9 cellular contexts compared by ENCODE assay signal in genomic region chr7:94907026-94907419, GRCh38. TPM values are rescaled to one million over a fixed set of nuclear protein-coding genes. Genes with fewer than 3 reads are reported as not detected.
DNase-seq lines count a peak whose midpoint lies in the region; ATAC-seq and TF ChIP-seq lines count a peak whose summit lies in the region.
"Had no signal": no experiment of that assay in that cellular context is flagged by ENCODE, and none has a peak within 500 bp of the region (broad histone marks: within the 10 kb centered on the region; RNA-seq: fewer than 3 reads in every experiment).

No MANE protein-coding gene starts in this region.

- H3K79me2 ChIP-seq in SK-N-SH (ENCODE audit: insufficient read depth): no peaks in the 10 kb centered on the region

- H3K4me1 Mint-ChIP-seq in naive B cell: peaks cover 9 to 20% (median 13%) of the 10 kb centered on the region in 3 donors

- ATAC-seq in SK-N-SH treated with all-trans-retinoic acid at 6 μM for 48 hours: no peak; the same call in 1 of the 3 replicates
- ATAC-seq in naive B cell (ENCODE audit: low read depth in 2 of 2): peak in 1 of 2 donors; percentile 3
- ATAC-seq in upper lobe of left lung (ENCODE audit: low FRiP score in 2 of 2): peak in 1 of 2 donors; percentile 15

- no peaks in the 10 kb centered on the region for H4K20me1 ChIP-seq in SK-N-SH (ENCODE audit: insufficient read depth)

- H3K27me3 ChIP-seq in SK-N-SH (ENCODE audit: insufficient read depth) (peaks cover 60% of the 10 kb centered on the region), upper lobe of left lung (peaks cover 0 to 5% (median 0%) of the 10 kb centered on the region in 4 donors)

- POLR2A ChIA-PET in SK-N-SH (lab: Yijun Ruan, JAX): no interaction called here

- no peaks in the 10 kb centered on the region for H3K9me2 ChIP-seq in SK-N-SH

- WGBS in SK-N-SH (ENCODE audit: low lambda C conversion rate): 91% methylated on average over 5 of the region's 5 CpGs
- 79 to 87% methylated on average over 5 of the region's 5 CpGs for WGBS in upper lobe of left lung, 2 donors

- H3K4me1 ChIP-seq in SK-N-SH (ENCODE audit: control insufficient read depth in 1 of 2, insufficient read depth in 2 of 2, low read depth in 1 of 2, low read length in 1 of 2) (peaks cover 0 to 10% of the 10 kb centered on the region in 2 experiments; a peak in 2 of 4 replicates), upper lobe of left lung (peaks cover 0 to 9% (median 4%) of the 10 kb centered on the region in 4 donors)

- H3K4me3 ChIP-seq in SK-N-SH (ENCODE audit: low read depth in 2 of 2, low read length in 1 of 2): peak overlapping the region in 1 of 2 experiments; percentile 58; a peak in 2 of 4 replicates
- peak overlapping the region; percentile 75 for H3K4me3 ChIP-seq in epithelial cell of proximal tubule (ENCODE audit: low read depth, low read length)
- peak overlapping the region in 3 of 4 donors; percentile 50 to 63 (median 62) for H3K4me3 ChIP-seq in upper lobe of left lung

- no peaks in the 10 kb centered on the region for H3K36me3 Mint-ChIP-seq in naive B cell

- peak overlapping the region in 2 of 6 donors; percentile 67 to 69 for H3K27ac Mint-ChIP-seq in naive B cell

- TF ChIP-seq EP300 in SK-N-SH (IDR thresholded peaks at IDR 0.05; ENCODE audit: borderline replicate concordance in 1 of 2, low read depth in 1 of 2, low read length in 1 of 2) (no peak), upper lobe of left lung (IDR thresholded peaks at IDR 0.05) (no peak)

- DNase-seq in SK-N-SH: no peak
- DNase-seq in epithelial cell of proximal tubule (ENCODE audit: low read depth): no peak
- DNase-seq in naive B cell: no peak
- DNase-seq in upper lobe of left lung: no peak
- DNase-seq in SW480 (ENCODE audit: low spot score): no peak
- no peak for DNase-seq in COR-L47 (lab: John Stamatoyannopoulos, UW)
- DNase-seq in NCI-H1092 treated with DMSO at 0.1 percent for 48 hours (lab: John Stamatoyannopoulos, UW): no peak
- DNase-seq: AML-193 had no signal

- H3K9me3 ChIP-seq in SK-N-SH (no peaks in the 10 kb centered on the region), upper lobe of left lung (no peaks in the 10 kb centered on the region)

- no peaks in the 10 kb centered on the region for H3K9me3 Mint-ChIP-seq in naive B cell

- H2AFZ ChIP-seq in SK-N-SH (ENCODE audit: low read depth): no peak overlapping the region

- H3K36me3 ChIP-seq in SK-N-SH (replicated peaks in 1 of 2; ENCODE audit: control insufficient read depth in 1 of 2, insufficient read depth in 2 of 2, low read length in 1 of 2): no peaks in the 10 kb centered on the region
- H3K36me3 ChIP-seq in upper lobe of left lung: no peaks in the 10 kb centered on the region

- peaks cover 26 to 32% (median 27%) of the 10 kb centered on the region in 3 donors for H3K27me3 Mint-ChIP-seq in naive B cell

- H3K27ac ChIP-seq in SK-N-SH (ENCODE audit: low read depth in 2 of 2, low read length in 1 of 2): no peak overlapping the region
- peak overlapping the region; percentile 51 to 88 (median 81) for H3K27ac ChIP-seq in upper lobe of left lung

- peak overlapping the region; percentile 2 to 82 (median 70) for H3K4me3 Mint-ChIP-seq in naive B cell

- TF ChIP-seq RAD21 in SK-N-SH (IDR thresholded peaks at IDR 0.05; ENCODE audit: low read length): no peak

- TF ChIP-seq POLR2A in upper lobe of left lung (IDR thresholded peaks at IDR 0.05): no peak

- H3K4me2 ChIP-seq in SK-N-SH: peak overlapping the region; percentile 59; the same call in 1 of the 2 replicates

- CTCF ChIA-PET in SK-N-SH (lab: Yijun Ruan, JAX): no interaction called here

- no peak for TF ChIP-seq CTCF in SK-N-SH (IDR thresholded peaks at IDR 0.05)
- no peak for TF ChIP-seq CTCF in epithelial cell of proximal tubule (conservative IDR thresholded peaks at IDR 0.05; ENCODE audit: low read depth, low read length)
- TF ChIP-seq CTCF in upper lobe of left lung (IDR thresholded peaks at IDR 0.05): no peak

- H3F3A ChIP-seq in SK-N-SH (replicated peaks; ENCODE audit: insufficient read depth): no peaks in the 10 kb centered on the region

- no peak overlapping the region for H3K9ac ChIP-seq in SK-N-SH

TF ChIP-seq in SK-N-SH, 30 proteins besides CTCF, POLR2A, EP300 and RAD21 (continues in another document):
- no peak for TF ChIP-seq PBX3 (IDR thresholded peaks at IDR 0.05)
- TF ChIP-seq, protein P1, sequence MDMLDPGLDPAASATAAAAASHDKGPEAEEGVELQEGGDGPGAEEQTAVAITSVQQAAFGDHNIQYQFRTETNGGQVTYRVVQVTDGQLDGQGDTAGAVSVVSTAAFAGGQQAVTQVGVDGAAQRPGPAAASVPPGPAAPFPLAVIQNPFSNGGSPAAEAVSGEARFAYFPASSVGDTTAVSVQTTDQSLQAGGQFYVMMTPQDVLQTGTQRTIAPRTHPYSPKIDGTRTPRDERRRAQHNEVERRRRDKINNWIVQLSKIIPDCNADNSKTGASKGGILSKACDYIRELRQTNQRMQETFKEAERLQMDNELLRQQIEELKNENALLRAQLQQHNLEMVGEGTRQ (IDR thresholded peaks at IDR 0.05; ENCODE audit: borderline replicate concordance, low read depth, low read length): no peak

TF ChIP-seq in SK-N-SH treated with all-trans-retinoic acid at 6 μM for 48 hours, 23 proteins besides CTCF, POLR2A, EP300 and RAD21:
- TF ChIP-seq PPARA (CRISPR knock-in tag; IDR thresholded peaks at IDR 0.05; ENCODE audit: borderline replicate concordance) (no peak), RARB (CRISPR knock-in tag; IDR thresholded peaks at IDR 0.05) (no peak), GLIS3 (CRISPR knock-in tag; IDR thresholded peaks at IDR 0.05) (no peak), ZFP3 (CRISPR knock-in tag; IDR thresholded peaks at IDR 0.05) (no peak), ESRRG (CRISPR knock-in tag; IDR thresholded peaks at IDR 0.05) (no peak), SNAI2 (CRISPR knock-in tag; IDR thresholded peaks at IDR 0.05) (no peak), CREB5 (CRISPR knock-in tag; IDR thresholded peaks at IDR 0.05; ENCODE audit: low read depth) (no peak), TOX (CRISPR knock-in tag; IDR thresholded peaks at IDR 0.05; ENCODE audit: borderline replicate concordance) (no peak), ARNTL (CRISPR knock-in tag; IDR thresholded peaks at IDR 0.05; ENCODE audit: borderline replicate concordance, low read depth) (no peak), ZFP30 (CRISPR knock-in tag; IDR thresholded peaks at IDR 0.05) (no peak), CSDC2 (CRISPR knock-in tag; IDR thresholded peaks at IDR 0.05) (no peak), ZNF8 (CRISPR knock-in tag; IDR thresholded peaks at IDR 0.05) (no peak), TCF4 (CRISPR knock-in tag; IDR thresholded peaks at IDR 0.05; ENCODE audit: borderline replicate concordance) (no peak), OSR1 (CRISPR knock-in tag; IDR thresholded peaks at IDR 0.05) (no peak), ZNF565 (CRISPR knock-in tag; conservative IDR thresholded peaks at IDR 0.05; ENCODE audit: low read depth) (no peak)
- TF ChIP-seq, protein P2, sequence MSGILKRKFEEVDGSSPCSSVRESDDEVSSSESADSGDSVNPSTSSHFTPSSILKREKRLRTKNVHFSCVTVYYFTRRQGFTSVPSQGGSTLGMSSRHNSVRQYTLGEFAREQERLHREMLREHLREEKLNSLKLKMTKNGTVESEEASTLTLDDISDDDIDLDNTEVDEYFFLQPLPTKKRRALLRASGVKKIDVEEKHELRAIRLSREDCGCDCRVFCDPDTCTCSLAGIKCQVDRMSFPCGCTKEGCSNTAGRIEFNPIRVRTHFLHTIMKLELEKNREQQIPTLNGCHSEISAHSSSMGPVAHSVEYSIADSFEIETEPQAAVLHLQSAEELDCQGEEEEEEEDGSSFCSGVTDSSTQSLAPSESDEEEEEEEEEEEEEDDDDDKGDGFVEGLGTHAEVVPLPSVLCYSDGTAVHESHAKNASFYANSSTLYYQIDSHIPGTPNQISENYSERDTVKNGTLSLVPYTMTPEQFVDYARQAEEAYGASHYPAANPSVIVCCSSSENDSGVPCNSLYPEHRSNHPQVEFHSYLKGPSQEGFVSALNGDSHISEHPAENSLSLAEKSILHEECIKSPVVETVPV (CRISPR knock-in tag; IDR thresholded peaks at IDR 0.05): no peak
- TF ChIP-seq, protein P3, sequence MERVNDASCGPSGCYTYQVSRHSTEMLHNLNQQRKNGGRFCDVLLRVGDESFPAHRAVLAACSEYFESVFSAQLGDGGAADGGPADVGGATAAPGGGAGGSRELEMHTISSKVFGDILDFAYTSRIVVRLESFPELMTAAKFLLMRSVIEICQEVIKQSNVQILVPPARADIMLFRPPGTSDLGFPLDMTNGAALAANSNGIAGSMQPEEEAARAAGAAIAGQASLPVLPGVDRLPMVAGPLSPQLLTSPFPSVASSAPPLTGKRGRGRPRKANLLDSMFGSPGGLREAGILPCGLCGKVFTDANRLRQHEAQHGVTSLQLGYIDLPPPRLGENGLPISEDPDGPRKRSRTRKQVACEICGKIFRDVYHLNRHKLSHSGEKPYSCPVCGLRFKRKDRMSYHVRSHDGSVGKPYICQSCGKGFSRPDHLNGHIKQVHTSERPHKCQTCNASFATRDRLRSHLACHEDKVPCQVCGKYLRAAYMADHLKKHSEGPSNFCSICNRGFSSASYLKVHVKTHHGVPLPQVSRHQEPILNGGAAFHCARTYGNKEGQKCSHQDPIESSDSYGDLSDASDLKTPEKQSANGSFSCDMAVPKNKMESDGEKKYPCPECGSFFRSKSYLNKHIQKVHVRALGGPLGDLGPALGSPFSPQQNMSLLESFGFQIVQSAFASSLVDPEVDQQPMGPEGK (CRISPR knock-in tag; IDR thresholded peaks at IDR 0.05; ENCODE audit: borderline replicate concordance): no peak

RNA-seq across cellular contexts. Expression of gene PPP1R9A, which starts 0.4 kb away (rescaled TPM):
- 0.30 and 0.58 TPM in 2 replicates for polyA plus RNA-seq in SK-N-SH (2012; rRNA removed)
- polyA plus RNA-seq in SK-N-SH (2012; cell fraction: cytosol; rRNA removed): 0.37 and 0.40 TPM in 2 replicates
- polyA plus RNA-seq in SK-N-SH (2012; cell fraction: nucleus; rRNA removed): 1.1 and 2.7 TPM in 2 replicates
- 11.7 and 14.1 TPM in 2 replicates for total RNA-seq in epithelial cell of proximal tubule
- 1 to 10 TPM in 5 of 6 donors, under 1 TPM in 1; 0.63 to 2.2 (median 1.4) TPM for polyA plus RNA-seq in naive B cell (ENCODE audit: low read depth in 6 of 6)
- 10 to 100 TPM; 16.9 to 41.9 (median 26.2) TPM for total RNA-seq in upper lobe of left lung

Comparison
In these comparisons a context has a peak if more than half of its experiments do, and no peak if none do; other contexts are left out.
1. H3K27ac ChIP-seq: peak in upper lobe of left lung (4 of 4); none in SK-N-SH (0 of 2).